ENCODE assay signal across 2 cellular contexts in genomic region chr1:22660716-22661241, GRCh38.
TF ChIP-seq lines count a peak whose summit lies in the region.

No MANE protein-coding gene starts in this region.

TF ChIP-seq in HEK293, 187 proteins besides CTCF, POLR2A, EP300 and RAD21:
- TF ChIP-seq, protein P1, sequence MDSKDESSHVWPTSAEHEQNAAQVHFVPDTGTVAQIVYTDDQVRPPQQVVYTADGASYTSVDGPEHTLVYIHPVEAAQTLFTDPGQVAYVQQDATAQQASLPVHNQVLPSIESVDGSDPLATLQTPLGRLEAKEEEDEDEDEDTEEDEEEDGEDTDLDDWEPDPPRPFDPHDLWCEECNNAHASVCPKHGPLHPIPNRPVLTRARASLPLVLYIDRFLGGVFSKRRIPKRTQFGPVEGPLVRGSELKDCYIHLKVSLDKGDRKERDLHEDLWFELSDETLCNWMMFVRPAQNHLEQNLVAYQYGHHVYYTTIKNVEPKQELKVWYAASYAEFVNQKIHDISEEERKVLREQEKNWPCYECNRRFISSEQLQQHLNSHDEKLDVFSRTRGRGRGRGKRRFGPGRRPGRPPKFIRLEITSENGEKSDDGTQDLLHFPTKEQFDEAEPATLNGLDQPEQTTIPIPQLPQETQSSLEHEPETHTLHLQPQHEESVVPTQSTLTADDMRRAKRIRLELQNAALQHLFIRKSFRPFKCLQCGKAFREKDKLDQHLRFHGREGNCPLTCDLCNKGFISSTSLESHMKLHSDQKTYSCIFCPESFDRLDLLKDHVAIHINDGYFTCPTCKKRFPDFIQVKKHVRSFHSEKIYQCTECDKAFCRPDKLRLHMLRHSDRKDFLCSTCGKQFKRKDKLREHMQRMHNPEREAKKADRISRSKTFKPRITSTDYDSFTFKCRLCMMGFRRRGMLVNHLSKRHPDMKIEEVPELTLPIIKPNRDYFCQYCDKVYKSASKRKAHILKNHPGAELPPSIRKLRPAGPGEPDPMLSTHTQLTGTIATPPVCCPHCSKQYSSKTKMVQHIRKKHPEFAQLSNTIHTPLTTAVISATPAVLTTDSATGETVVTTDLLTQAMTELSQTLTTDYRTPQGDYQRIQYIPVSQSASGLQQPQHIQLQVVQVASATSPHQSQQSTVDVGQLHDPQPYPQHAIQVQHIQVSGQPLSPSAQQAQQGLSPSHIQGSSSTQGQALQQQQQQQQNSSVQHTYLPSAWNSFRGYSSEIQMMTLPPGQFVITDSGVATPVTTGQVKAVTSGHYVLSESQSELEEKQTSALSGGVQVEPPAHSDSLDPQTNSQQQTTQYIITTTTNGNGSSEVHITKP (tag by site-specific recombination; IDR thresholded peaks at IDR 0.05) = peak; percentile 30; the same call in 1 of the 2 replicates
- no peak for TF ChIP-seq ZNF785 (tag by site-specific recombination; IDR thresholded peaks at IDR 0.05)

TF ChIP-seq in K562, 482 proteins besides CTCF, POLR2A, EP300 and RAD21:
- TF ChIP-seq ZBTB8A (IDR thresholded peaks at IDR 0.05; ENCODE audit: partially characterized antibody) = no peak
- TF ChIP-seq ZNF143 (CRISPR knock-in tag; IDR thresholded peaks at IDR 0.05) = no peak
- TF ChIP-seq IRF2 (CRISPR knock-in tag; IDR thresholded peaks at IDR 0.05) = no peak
- TF ChIP-seq RAD51 (IDR thresholded peaks at IDR 0.05; ENCODE audit: borderline replicate concordance, low read depth) = peak; percentile 59; the same call in 1 of the 2 replicates
- TF ChIP-seq CREM (IDR thresholded peaks at IDR 0.05; ENCODE audit: low read depth) = no peak
- no peak for TF ChIP-seq ZFP1 (CRISPR knock-in tag; IDR thresholded peaks at IDR 0.05)
- TF ChIP-seq, protein P1 (IDR thresholded peaks at IDR 0.05; ENCODE audit: partially characterized antibody) = peak; percentile 94
- TF ChIP-seq, protein P2, sequence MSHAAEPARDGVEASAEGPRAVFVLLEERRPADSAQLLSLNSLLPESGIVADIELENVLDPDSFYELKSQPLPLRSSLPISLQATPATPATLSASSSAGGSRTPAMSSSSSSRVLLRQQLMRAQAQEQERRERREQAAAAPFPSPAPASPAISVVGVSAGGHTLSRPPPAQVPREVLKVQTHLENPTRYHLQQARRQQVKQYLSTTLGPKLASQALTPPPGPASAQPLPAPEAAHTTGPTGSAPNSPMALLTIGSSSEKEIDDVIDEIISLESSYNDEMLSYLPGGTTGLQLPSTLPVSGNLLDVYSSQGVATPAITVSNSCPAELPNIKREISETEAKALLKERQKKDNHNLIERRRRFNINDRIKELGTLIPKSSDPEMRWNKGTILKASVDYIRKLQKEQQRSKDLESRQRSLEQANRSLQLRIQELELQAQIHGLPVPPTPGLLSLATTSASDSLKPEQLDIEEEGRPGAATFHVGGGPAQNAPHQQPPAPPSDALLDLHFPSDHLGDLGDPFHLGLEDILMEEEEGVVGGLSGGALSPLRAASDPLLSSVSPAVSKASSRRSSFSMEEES (CRISPR knock-in tag; IDR thresholded peaks at IDR 0.05) = peak; percentile 52; the same call in 1 of the 2 replicates
- peak; percentile 55 for TF ChIP-seq ATF7 (IDR thresholded peaks at IDR 0.05)
- TF ChIP-seq SNRNP70 (optimal IDR thresholded peaks at IDR 0.05; ENCODE audit: low read depth, low read length) = no peak
- no peak for TF ChIP-seq MAFF (IDR thresholded peaks at IDR 0.05; ENCODE audit: low read length)
- TF ChIP-seq, protein P3, sequence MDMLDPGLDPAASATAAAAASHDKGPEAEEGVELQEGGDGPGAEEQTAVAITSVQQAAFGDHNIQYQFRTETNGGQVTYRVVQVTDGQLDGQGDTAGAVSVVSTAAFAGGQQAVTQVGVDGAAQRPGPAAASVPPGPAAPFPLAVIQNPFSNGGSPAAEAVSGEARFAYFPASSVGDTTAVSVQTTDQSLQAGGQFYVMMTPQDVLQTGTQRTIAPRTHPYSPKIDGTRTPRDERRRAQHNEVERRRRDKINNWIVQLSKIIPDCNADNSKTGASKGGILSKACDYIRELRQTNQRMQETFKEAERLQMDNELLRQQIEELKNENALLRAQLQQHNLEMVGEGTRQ (CRISPR knock-in tag; IDR thresholded peaks at IDR 0.05) = peak; percentile 7; the same call in 1 of the 2 replicates
